In the genomic region with DNA sequence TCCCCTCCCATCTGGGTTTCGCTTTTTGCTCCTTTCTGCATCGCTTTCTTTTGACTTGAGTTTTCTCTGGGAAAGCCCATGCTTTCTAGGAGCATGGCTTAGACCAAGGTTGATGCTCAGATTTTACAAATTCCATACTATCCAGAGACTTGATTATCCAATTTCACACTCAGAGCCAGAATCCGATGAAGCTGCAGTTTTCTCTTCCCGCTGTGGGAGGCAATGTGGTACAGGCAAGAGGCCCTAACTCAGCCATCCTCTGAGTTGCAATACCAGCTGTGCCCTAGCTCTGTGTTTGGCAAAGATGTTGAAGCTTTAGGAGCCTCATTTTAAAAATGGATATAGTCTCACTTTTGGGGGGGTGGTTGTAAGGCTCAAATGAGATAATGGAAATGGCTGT, we compare ENCODE assay signal across 1 cellular context.
TF ChIP-seq lines count a peak whose summit lies in the region.

No MANE protein-coding gene starts in this region.

TF ChIP-seq in GM23338, 12 proteins besides CTCF, POLR2A, EP300 and RAD21 (continued from another document):
- TF ChIP-seq, protein P1, sequence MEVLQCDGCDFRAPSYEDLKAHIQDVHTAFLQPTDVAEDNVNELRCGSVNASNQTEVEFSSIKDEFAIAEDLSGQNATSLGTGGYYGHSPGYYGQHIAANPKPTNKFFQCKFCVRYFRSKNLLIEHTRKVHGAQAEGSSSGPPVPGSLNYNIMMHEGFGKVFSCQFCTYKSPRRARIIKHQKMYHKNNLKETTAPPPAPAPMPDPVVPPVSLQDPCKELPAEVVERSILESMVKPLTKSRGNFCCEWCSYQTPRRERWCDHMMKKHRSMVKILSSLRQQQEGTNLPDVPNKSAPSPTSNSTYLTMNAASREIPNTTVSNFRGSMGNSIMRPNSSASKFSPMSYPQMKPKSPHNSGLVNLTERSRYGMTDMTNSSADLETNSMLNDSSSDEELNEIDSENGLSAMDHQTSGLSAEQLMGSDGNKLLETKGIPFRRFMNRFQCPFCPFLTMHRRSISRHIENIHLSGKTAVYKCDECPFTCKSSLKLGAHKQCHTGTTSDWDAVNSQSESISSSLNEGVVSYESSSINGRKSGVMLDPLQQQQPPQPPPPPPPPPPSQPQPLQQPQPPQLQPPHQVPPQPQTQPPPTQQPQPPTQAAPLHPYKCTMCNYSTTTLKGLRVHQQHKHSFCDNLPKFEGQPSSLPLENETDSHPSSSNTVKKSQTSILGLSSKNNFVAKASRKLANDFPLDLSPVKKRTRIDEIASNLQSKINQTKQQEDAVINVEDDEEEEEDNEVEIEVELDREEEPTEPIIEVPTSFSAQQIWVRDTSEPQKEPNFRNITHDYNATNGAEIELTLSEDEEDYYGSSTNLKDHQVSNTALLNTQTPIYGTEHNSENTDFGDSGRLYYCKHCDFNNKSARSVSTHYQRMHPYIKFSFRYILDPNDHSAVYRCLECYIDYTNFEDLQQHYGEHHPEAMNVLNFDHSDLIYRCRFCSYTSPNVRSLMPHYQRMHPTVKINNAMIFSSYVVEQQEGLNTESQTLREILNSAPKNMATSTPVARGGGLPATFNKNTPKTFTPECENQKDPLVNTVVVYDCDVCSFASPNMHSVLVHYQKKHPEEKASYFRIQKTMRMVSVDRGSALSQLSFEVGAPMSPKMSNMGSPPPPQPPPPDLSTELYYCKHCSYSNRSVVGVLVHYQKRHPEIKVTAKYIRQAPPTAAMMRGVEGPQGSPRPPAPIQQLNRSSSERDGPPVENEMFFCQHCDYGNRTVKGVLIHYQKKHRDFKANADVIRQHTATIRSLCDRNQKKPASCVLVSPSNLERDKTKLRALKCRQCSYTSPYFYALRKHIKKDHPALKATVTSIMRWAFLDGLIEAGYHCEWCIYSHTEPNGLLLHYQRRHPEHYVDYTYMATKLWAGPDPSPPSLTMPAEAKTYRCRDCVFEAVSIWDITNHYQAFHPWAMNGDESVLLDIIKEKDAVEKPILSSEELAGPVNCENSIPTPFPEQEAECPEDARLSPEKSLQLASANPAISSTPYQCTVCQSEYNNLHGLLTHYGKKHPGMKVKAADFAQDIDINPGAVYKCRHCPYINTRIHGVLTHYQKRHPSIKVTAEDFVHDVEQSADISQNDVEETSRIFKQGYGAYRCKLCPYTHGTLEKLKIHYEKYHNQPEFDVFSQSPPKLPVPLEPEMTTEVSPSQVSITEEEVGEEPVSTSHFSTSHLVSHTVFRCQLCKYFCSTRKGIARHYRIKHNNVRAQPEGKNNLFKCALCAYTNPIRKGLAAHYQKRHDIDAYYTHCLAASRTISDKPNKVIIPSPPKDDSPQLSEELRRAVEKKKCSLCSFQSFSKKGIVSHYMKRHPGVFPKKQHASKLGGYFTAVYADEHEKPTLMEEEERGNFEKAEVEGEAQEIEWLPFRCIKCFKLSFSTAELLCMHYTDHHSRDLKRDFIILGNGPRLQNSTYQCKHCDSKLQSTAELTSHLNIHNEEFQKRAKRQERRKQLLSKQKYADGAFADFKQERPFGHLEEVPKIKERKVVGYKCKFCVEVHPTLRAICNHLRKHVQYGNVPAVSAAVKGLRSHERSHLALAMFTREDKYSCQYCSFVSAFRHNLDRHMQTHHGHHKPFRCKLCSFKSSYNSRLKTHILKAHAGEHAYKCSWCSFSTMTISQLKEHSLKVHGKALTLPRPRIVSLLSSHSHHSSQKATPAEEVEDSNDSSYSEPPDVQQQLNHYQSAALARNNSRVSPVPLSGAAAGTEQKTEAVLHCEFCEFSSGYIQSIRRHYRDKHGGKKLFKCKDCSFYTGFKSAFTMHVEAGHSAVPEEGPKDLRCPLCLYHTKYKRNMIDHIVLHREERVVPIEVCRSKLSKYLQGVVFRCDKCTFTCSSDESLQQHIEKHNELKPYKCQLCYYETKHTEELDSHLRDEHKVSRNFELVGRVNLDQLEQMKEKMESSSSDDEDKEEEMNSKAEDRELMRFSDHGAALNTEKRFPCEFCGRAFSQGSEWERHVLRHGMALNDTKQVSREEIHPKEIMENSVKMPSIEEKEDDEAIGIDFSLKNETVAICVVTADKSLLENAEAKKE (CRISPR knock-in tag; IDR thresholded peaks at IDR 0.05) = no peak
- TF ChIP-seq ZNF331 (CRISPR knock-in tag; IDR thresholded peaks at IDR 0.05; ENCODE audit: low read depth) (no peak), STAT1 (IDR thresholded peaks at IDR 0.05; ENCODE audit: unreplicated experiment) (no peak), JUNB (IDR thresholded peaks at IDR 0.05; ENCODE audit: unreplicated experiment) (no peak), EZH2 (IDR thresholded peaks at IDR 0.05; ENCODE audit: low read depth, unreplicated experiment) (no peak), EZH2phosphoT487 (IDR thresholded peaks at IDR 0.05; ENCODE audit: unreplicated experiment) (no peak), CREB1 (CRISPR knock-in tag; IDR thresholded peaks at IDR 0.05; ENCODE audit: low read depth) (no peak), ZNF114 (CRISPR knock-in tag; IDR thresholded peaks at IDR 0.05) (no peak), POLR2AphosphoS5 (IDR thresholded peaks at IDR 0.05; ENCODE audit: low read depth) (no peak)
- TF ChIP-seq, protein P2, sequence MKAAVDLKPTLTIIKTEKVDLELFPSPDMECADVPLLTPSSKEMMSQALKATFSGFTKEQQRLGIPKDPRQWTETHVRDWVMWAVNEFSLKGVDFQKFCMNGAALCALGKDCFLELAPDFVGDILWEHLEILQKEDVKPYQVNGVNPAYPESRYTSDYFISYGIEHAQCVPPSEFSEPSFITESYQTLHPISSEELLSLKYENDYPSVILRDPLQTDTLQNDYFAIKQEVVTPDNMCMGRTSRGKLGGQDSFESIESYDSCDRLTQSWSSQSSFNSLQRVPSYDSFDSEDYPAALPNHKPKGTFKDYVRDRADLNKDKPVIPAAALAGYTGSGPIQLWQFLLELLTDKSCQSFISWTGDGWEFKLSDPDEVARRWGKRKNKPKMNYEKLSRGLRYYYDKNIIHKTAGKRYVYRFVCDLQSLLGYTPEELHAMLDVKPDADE (IDR thresholded peaks at IDR 0.05) = no peak
- TF ChIP-seq, protein P3, sequence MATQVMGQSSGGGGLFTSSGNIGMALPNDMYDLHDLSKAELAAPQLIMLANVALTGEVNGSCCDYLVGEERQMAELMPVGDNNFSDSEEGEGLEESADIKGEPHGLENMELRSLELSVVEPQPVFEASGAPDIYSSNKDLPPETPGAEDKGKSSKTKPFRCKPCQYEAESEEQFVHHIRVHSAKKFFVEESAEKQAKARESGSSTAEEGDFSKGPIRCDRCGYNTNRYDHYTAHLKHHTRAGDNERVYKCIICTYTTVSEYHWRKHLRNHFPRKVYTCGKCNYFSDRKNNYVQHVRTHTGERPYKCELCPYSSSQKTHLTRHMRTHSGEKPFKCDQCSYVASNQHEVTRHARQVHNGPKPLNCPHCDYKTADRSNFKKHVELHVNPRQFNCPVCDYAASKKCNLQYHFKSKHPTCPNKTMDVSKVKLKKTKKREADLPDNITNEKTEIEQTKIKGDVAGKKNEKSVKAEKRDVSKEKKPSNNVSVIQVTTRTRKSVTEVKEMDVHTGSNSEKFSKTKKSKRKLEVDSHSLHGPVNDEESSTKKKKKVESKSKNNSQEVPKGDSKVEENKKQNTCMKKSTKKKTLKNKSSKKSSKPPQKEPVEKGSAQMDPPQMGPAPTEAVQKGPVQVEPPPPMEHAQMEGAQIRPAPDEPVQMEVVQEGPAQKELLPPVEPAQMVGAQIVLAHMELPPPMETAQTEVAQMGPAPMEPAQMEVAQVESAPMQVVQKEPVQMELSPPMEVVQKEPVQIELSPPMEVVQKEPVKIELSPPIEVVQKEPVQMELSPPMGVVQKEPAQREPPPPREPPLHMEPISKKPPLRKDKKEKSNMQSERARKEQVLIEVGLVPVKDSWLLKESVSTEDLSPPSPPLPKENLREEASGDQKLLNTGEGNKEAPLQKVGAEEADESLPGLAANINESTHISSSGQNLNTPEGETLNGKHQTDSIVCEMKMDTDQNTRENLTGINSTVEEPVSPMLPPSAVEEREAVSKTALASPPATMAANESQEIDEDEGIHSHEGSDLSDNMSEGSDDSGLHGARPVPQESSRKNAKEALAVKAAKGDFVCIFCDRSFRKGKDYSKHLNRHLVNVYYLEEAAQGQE (IDR thresholded peaks at IDR 0.05; ENCODE audit: unreplicated experiment) = no peak
